16 cellular contexts compared by ENCODE assay signal in the genomic region with DNA sequence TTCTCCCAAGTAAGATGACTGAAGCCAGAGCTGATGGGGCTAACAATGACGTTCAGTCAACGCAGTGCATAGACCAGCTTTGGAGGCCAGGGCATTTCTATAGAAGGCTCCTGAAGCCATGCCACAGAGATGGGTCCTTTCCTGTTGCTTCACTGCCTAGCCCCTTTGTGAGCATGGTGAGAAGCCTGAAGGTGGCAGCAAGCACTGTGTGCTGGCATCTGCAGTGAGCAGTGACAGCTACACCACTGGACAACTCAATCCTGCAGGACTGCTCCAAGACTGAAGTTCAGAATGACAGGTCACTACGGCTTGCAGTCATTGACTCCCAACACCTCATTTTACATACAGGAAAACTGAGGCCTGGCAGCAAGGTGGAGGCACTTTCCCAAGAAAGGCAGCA.
DNase-seq lines count a peak whose midpoint lies in the region; ATAC-seq, FAIRE-seq and TF ChIP-seq lines count a peak whose summit lies in the region.
"Had no signal": no experiment of that assay in that cellular context is flagged by ENCODE, and none has a peak within 500 bp of the region (broad histone marks: within the 10 kb centered on the region; RNA-seq: fewer than 3 reads in every experiment).

No MANE protein-coding gene starts in this region.

- no peaks in the 10 kb centered on the region for H3K79me1 ChIP-seq in H1 (ENCODE audit: low read depth, low read length)

- 87% methylated on average over 3 of the region's 3 CpGs; no CpG with 5 or more reads in 1 of the 2 experiments for WGBS in H1 (ENCODE audit: extremely low coverage in 1 of 2, insufficient coverage in 1 of 2, insufficient read length in 1 of 2, insufficient replicate concordance in 2 of 2, low coverage in 1 of 2, low lambda C conversion rate in 2 of 2, missing lambda C conversion rate in 1 of 2), 2 experiments
- WGBS in right lobe of liver (ENCODE audit: insufficient coverage, low coverage, low lambda C conversion rate, missing lambda C conversion rate): 0% methylated on average over 1 of the region's 3 CpGs

- H4K20me1 ChIP-seq in H1 (replicated peaks in 1 of 2; ENCODE audit: control insufficient read depth in 1 of 2, insufficient read depth in 2 of 2, low read length in 2 of 2): no peaks in the 10 kb centered on the region

- no peaks in the 10 kb centered on the region for H3K36me3 Mint-ChIP-seq in T-cell

- CTCF ChIA-PET in H1 (lab: Charles Lee; ENCODE audit: partially characterized antibody): interaction anchor here (0.8 to 2.6 kb wide), 6 partner anchors 9 to 174 kb away, joined by 3 to 9 read pairs (median 4); no protein-coding TSS in a partner anchor
- CTCF ChIA-PET in T-cell (lab: Charles Lee): no interaction called here

- H3K23me2 ChIP-seq in H1 (ENCODE audit: low read depth, low read length): no peaks in the 10 kb centered on the region

- H3K27ac ChIP-seq in H1 (ENCODE audit: low read depth, low read length): no peak overlapping the region
- H3K27ac ChIP-seq in right lobe of liver: peak overlapping the region; percentile 34 to 84 (median 76)

- no peak overlapping the region for H3K4me2 ChIP-seq in H1 (ENCODE audit: insufficient read depth in 1 of 2, low read depth in 2 of 2, low read length in 2 of 2)

- no peak overlapping the region for H3K9ac ChIP-seq in H1 (replicated peaks in 1 of 4; ENCODE audit: extremely low read depth in 1 of 4, low read depth in 3 of 4, low read length in 3 of 4)

- TF ChIP-seq RAD21 in H1 (IDR thresholded peaks at IDR 0.05 in 1 of 2, conservative IDR thresholded peaks at IDR 0.05 in 1 of 2; ENCODE audit: low read depth in 2 of 2, low read length in 2 of 2): peak; percentile 55 to 67

- H3K4me1 Mint-ChIP-seq in T-cell: no peaks in the 10 kb centered on the region
- H3K4me1 Mint-ChIP-seq: activated T-helper 17 cell treated with anti-CD3 and anti-CD28 coated beads, Interleukin-2, amount 50 U/mL, for 72 hours had no signal

- H3K4me3 ChIP-seq in H1 (ENCODE audit: extremely low read depth in 1 of 4, insufficient read depth in 2 of 4, low read depth in 3 of 4, low read length in 4 of 4) (no peak overlapping the region), right lobe of liver (peak overlapping the region in 1 of 3 donors; percentile 62)

- H3K4ac ChIP-seq in H1 (replicated peaks; ENCODE audit: insufficient read length, low read depth, low read length): no peak overlapping the region

- POLR2A ChIA-PET in H1 (lab: Charles Lee; ENCODE audit: partially characterized antibody): interaction anchor here (1.5 kb wide), 1 partner anchor 8 kb away, joined by 4 read pairs; no protein-coding TSS in a partner anchor
- POLR2A ChIA-PET in T-cell (lab: Charles Lee): no interaction called here

- no peak overlapping the region for H3K56ac ChIP-seq in H1 (replicated peaks; ENCODE audit: insufficient read length, low read depth, low read length)

- peak; percentile 33 to 47 (median 33); a peak in 3 of 4 replicates for TF ChIP-seq CTCF in H1 (IDR thresholded peaks at IDR 0.05; ENCODE audit: control extremely low read depth in 1 of 3, insufficient read depth in 1 of 3, low read depth in 1 of 3, low read length in 3 of 3)
- peak; percentile 37 to 73 (median 60) for TF ChIP-seq CTCF in right lobe of liver (IDR thresholded peaks at IDR 0.05)

- H3K36me3 ChIP-seq in H1 (ENCODE audit: control insufficient read depth in 2 of 4, insufficient read depth in 4 of 4, low read length in 3 of 4) (no peaks in the 10 kb centered on the region), right lobe of liver (no peaks in the 10 kb centered on the region)

- peaks cover 0 to 11% of the 10 kb centered on the region in 2 experiments; a peak in 1 of 4 replicates for H3K79me2 ChIP-seq in H1 (ENCODE audit: control insufficient read depth in 1 of 2, insufficient read depth in 2 of 2, low read length in 2 of 2)

- TF ChIP-seq POLR2A in H1 (IDR thresholded peaks at IDR 0.05; ENCODE audit: control extremely low read depth in 1 of 2, low read depth in 2 of 2, low read length in 2 of 2) (no peak), right lobe of liver (IDR thresholded peaks at IDR 0.05) (no peak), GM18505 (IDR thresholded peaks at IDR 0.05; ENCODE audit: borderline replicate concordance, extremely low read depth, insufficient read depth, insufficient read length) (no peak)

- intact Hi-C loops in right lobe of liver (cut with DNase I): no loop called here

- H3K4me3 Mint-ChIP-seq in T-cell: no peak overlapping the region
- H3K4me3 Mint-ChIP-seq: activated T-helper 17 cell treated with anti-CD3 and anti-CD28 coated beads, Interleukin-2, amount 50 U/mL, for 72 hours; nephron progenitor cell had no signal

- no peak overlapping the region for H2AFZ ChIP-seq in H1 (ENCODE audit: low read length)

- H2AK5ac ChIP-seq in H1 (ENCODE audit: low read depth, low read length): no peak overlapping the region

- H3K14ac ChIP-seq in H1 (ENCODE audit: insufficient read length): no peak overlapping the region

- H3K9me3 ChIP-seq in H1 (ENCODE audit: insufficient read depth in 2 of 2, low read depth in 1 of 2, low read length in 1 of 2) (no peaks in the 10 kb centered on the region), right lobe of liver (no peaks in the 10 kb centered on the region)

- H2BK20ac ChIP-seq in H1 (ENCODE audit: low read length): no peak overlapping the region

- no peak overlapping the region for H2BK12ac ChIP-seq in H1 (ENCODE audit: low read depth, low read length)

- H2BK15ac ChIP-seq in H1 (ENCODE audit: low read length): no peak overlapping the region

- H2BK120ac ChIP-seq in H1 (replicated peaks; ENCODE audit: low read depth, low read length): no peak overlapping the region

- no peaks in the 10 kb centered on the region for H3K9me3 Mint-ChIP-seq in T-cell
- H3K9me3 Mint-ChIP-seq: activated T-helper 17 cell treated with anti-CD3 and anti-CD28 coated beads, Interleukin-2, amount 50 U/mL, for 72 hours; nephron progenitor cell had no signal

- peak; percentile 67 to 82 (median 69) for ATAC-seq in right lobe of liver
- no peak for ATAC-seq in T-cell (replicated peaks in 1 of 4)
- no peak for ATAC-seq in GM18505 (IDR thresholded peaks at IDR 0.05; ENCODE audit: unreplicated experiment)
- no peak for ATAC-seq in HG03469 (IDR thresholded peaks at IDR 0.05; ENCODE audit: unreplicated experiment)
- ATAC-seq in GM21717 (IDR thresholded peaks at IDR 0.05; ENCODE audit: unreplicated experiment): no peak
- ATAC-seq: activated T-helper 17 cell treated with anti-CD3 and anti-CD28 coated beads, Interleukin-2, amount 50 U/mL, for 72 hours had no signal

- H3K18ac ChIP-seq in H1 (ENCODE audit: extremely low read depth, low read length): no peak overlapping the region

- H3K27ac Mint-ChIP-seq in T-cell: no peak overlapping the region
- H3K27ac Mint-ChIP-seq: activated T-helper 17 cell treated with anti-CD3 and anti-CD28 coated beads, Interleukin-2, amount 50 U/mL, for 72 hours; nephron progenitor cell had no signal

- peak; percentile 23 for DNase-seq in DMS 273 treated with DMSO at 0.1 percent for 48 hours (lab: John Stamatoyannopoulos, UW)
- DNase-seq in NCI-H460 (ENCODE audit: extremely low read depth, low read depth): peak; percentile 48
- DNase-seq in H1 (ENCODE audit: low read depth in 1 of 2, low spot score in 2 of 2): no peak
- DNase-seq in right lobe of liver: peak; percentile 37 to 78 (median 77)
- DNase-seq in T-cell: no peak
- DNase-seq: activated CD4-positive, alpha-beta T cell treated with anti-CD3 and anti-CD28 coated beads for 1 hour; aorta; effector CD4-positive, alpha-beta T cell; GF-D8; NCI-H2029; nephron progenitor cell; small intestine had no signal

- H3K27me3 Mint-ChIP-seq in T-cell: peaks cover 0 to under 1% of the 10 kb centered on the region in 2 donors
- H3K27me3 Mint-ChIP-seq: activated T-helper 17 cell treated with anti-CD3 and anti-CD28 coated beads, Interleukin-2, amount 50 U/mL, for 72 hours had no signal

- H4K5ac ChIP-seq in H1 (ENCODE audit: insufficient read length, low read depth, low read length): no peak overlapping the region

- no peaks in the 10 kb centered on the region for H3K27me3 ChIP-seq in H1 (replicated peaks in 1 of 4; ENCODE audit: control insufficient read depth in 3 of 4, extremely low read depth in 1 of 4, insufficient read depth in 3 of 4, low read length in 3 of 4)
- H3K27me3 ChIP-seq in right lobe of liver: no peaks in the 10 kb centered on the region

- no peak overlapping the region for H3K23ac ChIP-seq in H1 (ENCODE audit: insufficient read length)

- no peak for FAIRE-seq in H1 (lab: Jason Lieb, UNC)
- FAIRE-seq: small intestine had no signal

- H4K8ac ChIP-seq in H1 (ENCODE audit: extremely low read depth, insufficient read depth, low read length): no peak overlapping the region

- no peak for TF ChIP-seq EP300 in H1 (IDR thresholded peaks at IDR 0.05; ENCODE audit: borderline replicate concordance in 1 of 2, low read depth in 2 of 2, low read length in 2 of 2)

- H3K4me1 ChIP-seq in H1 (replicated peaks in 1 of 4; ENCODE audit: control insufficient read depth in 3 of 4, insufficient read depth in 4 of 4, low read length in 3 of 4) (peaks cover 4 to 13% (median 6%) of the 10 kb centered on the region in 4 experiments), right lobe of liver (peaks cover 0 to 31% (median 10%) of the 10 kb centered on the region in 4 donors)

- peak overlapping the region; percentile 17; the same call in 1 of the 2 replicates for H2BK5ac ChIP-seq in H1 (ENCODE audit: low read depth, low read length)

- H4K91ac ChIP-seq in H1 (replicated peaks; ENCODE audit: insufficient read length, low read length): no peak overlapping the region

TF ChIP-seq in H1, 55 proteins besides CTCF, POLR2A, EP300 and RAD21:
- no peak for TF ChIP-seq MAX (IDR thresholded peaks at IDR 0.05)

Comparison
In these comparisons a context has a peak if more than half of its experiments do, and no peak if none do; other contexts are left out.
1. DNase-seq: peak in DMS 273 treated with DMSO at 0.1 percent for 48 hours (single experiment), NCI-H460 (single experiment) and right lobe of liver (3 of 3); none in H1 (0 of 2) and T-cell (0 of 34).
2. ATAC-seq: peak in right lobe of liver (4 of 4); none in T-cell (0 of 4), GM18505 (single experiment), HG03469 (single experiment) and GM21717 (single experiment).